Comparison of ENCODE assay signal across 8 cellular contexts in genomic region chr2:10036095-10036879, GRCh38. TPM values are rescaled to one million over a fixed set of nuclear protein-coding genes. Genes with fewer than 3 reads are reported as not detected.
DNase-seq lines count a peak whose midpoint lies in the region; ATAC-seq and TF ChIP-seq lines count a peak whose summit lies in the region.

No MANE protein-coding gene starts in this region.

- no peak for TF ChIP-seq EP300 in transverse colon (IDR thresholded peaks at IDR 0.05; ENCODE audit: low read depth)

- no peaks in the 10 kb centered on the region for H3K27me3 Mint-ChIP-seq in effector memory CD8-positive, alpha-beta T cell
- peaks cover 22% of the 10 kb centered on the region for H3K27me3 Mint-ChIP-seq in activated T-helper 1 cell treated with anti-CD3 and anti-CD28 coated beads, Interleukin-12 subunit alpha, Interleukin-12 subunit beta, Interleukin-2, Interleukin-4 antibody, amounts not matched to agents 30 ng/mL and 10 ng/mL and 1 ng/mL, durations not matched to agents 14 hours and 24 hours and 36 hours (ENCODE audit: insufficient read depth)

- no peaks in the 10 kb centered on the region for H3K27me3 ChIP-seq in DND-41 (ENCODE audit: insufficient read depth, low read length, poor library complexity)
- no peaks in the 10 kb centered on the region for H3K27me3 ChIP-seq in WERI-Rb-1 (ENCODE audit: insufficient read depth, low read depth, severe bottlenecking)
- no peaks in the 10 kb centered on the region for H3K27me3 ChIP-seq in transverse colon

- no peaks in the 10 kb centered on the region for H3K4me1 ChIP-seq in DND-41 (ENCODE audit: insufficient read depth, low read length)
- peaks cover 2% of the 10 kb centered on the region for H3K4me1 ChIP-seq in mucosa of descending colon (ENCODE audit: low read depth)
- H3K4me1 ChIP-seq in transverse colon = peaks cover 13 to 42% (median 26%) of the 10 kb centered on the region in 4 donors

- no peak overlapping the region for H3K27ac ChIP-seq in DND-41 (ENCODE audit: low read length)
- H3K27ac ChIP-seq in WERI-Rb-1 = no peak overlapping the region
- H3K27ac ChIP-seq in transverse colon = peak overlapping the region; percentile 18 to 91 (median 61)

- TF ChIP-seq POLR2A in transverse colon (IDR thresholded peaks at IDR 0.05) = no peak

- POLR2A ChIA-PET in HEK293T (lab: Yijun Ruan, JAX) = no interaction called here

- H3K4me3 ChIP-seq in DND-41 (ENCODE audit: low read depth in 1 of 2, low read length in 2 of 2) (no peak overlapping the region), WERI-Rb-1 (ENCODE audit: low read depth, low read length) (no peak overlapping the region), mucosa of descending colon (no peak overlapping the region), transverse colon (no peak overlapping the region)

- 63% methylated on average over 14 of the region's 14 CpGs; no CpG with 5 or more reads in 1 of the 2 donors for WGBS in transverse colon (ENCODE audit: low coverage in 1 of 2), 2 donors

- DNase-seq in DND-41 (peak; percentile 16), WERI-Rb-1 (no peak), mucosa of descending colon (peak; percentile 57 to 71 (median 59)), transverse colon (peak; percentile 64), HEK293T (ENCODE audit: extremely low spot score) (no peak)
- peak; percentile 43 to 47 (median 43) for DNase-seq in effector memory CD8-positive, alpha-beta T cell
- DNase-seq in activated T-helper 1 cell treated with anti-CD3 and anti-CD28 coated beads, Interleukin-12 subunit alpha, Interleukin-12 subunit beta, Interleukin-2, Interleukin-4 antibody, amounts not matched to agents 30 ng/mL and 10 ng/mL and 1 ng/mL, durations not matched to agents 14 hours and 24 hours and 36 hours (ENCODE audit: low spot score) = no peak

- no peaks in the 10 kb centered on the region for H3K9me3 Mint-ChIP-seq in effector memory CD8-positive, alpha-beta T cell
- H3K9me3 Mint-ChIP-seq in activated T-helper 1 cell treated with anti-CD3 and anti-CD28 coated beads, Interleukin-12 subunit alpha, Interleukin-12 subunit beta, Interleukin-2, Interleukin-4 antibody, amounts not matched to agents 30 ng/mL and 10 ng/mL and 1 ng/mL, durations not matched to agents 14 hours and 24 hours and 36 hours = no peaks in the 10 kb centered on the region

- H3K9ac ChIP-seq in DND-41 (ENCODE audit: low read depth, low read length) = no peak overlapping the region

- H3K79me2 ChIP-seq in DND-41 (ENCODE audit: insufficient read depth, low read length) = no peaks in the 10 kb centered on the region

- H3K4me3 Mint-ChIP-seq in effector memory CD8-positive, alpha-beta T cell = peak overlapping the region; percentile 59 to 65
- no peak overlapping the region for H3K4me3 Mint-ChIP-seq in activated T-helper 1 cell treated with anti-CD3 and anti-CD28 coated beads, Interleukin-12 subunit alpha, Interleukin-12 subunit beta, Interleukin-2, Interleukin-4 antibody, amounts not matched to agents 30 ng/mL and 10 ng/mL and 1 ng/mL, durations not matched to agents 14 hours and 24 hours and 36 hours

- H3K4me2 ChIP-seq in DND-41 (ENCODE audit: insufficient read depth, low read length) = no peak overlapping the region

- CTCF ChIA-PET in HEK293T (lab: Yijun Ruan, JAX) = interaction anchor here (0.6 to 0.7 kb wide), 2 partner anchors 92 to 499 kb away, joined by 3 to 4 read pairs; no protein-coding TSS in a partner anchor

- H3K27ac Mint-ChIP-seq in effector memory CD8-positive, alpha-beta T cell = peak overlapping the region; percentile 87 to 91
- no peak overlapping the region for H3K27ac Mint-ChIP-seq in activated T-helper 1 cell treated with anti-CD3 and anti-CD28 coated beads, Interleukin-12 subunit alpha, Interleukin-12 subunit beta, Interleukin-2, Interleukin-4 antibody, amounts not matched to agents 30 ng/mL and 10 ng/mL and 1 ng/mL, durations not matched to agents 14 hours and 24 hours and 36 hours

- no peak overlapping the region for H2AFZ ChIP-seq in DND-41 (ENCODE audit: low read depth, low read length)

- in situ Hi-C loops in transverse colon (cut with MboI; ENCODE audit: low pct_ligation_motif_present in 1 of 4, low pct_unique_long_range_greater_than_20kb in 1 of 4, low sequenced_read_pairs in 3 of 4) = no loop called here

- H3K36me3 ChIP-seq in DND-41 (ENCODE audit: insufficient read depth, low read length) (no peaks in the 10 kb centered on the region), WERI-Rb-1 (no peaks in the 10 kb centered on the region), mucosa of descending colon (ENCODE audit: low read depth) (no peaks in the 10 kb centered on the region), transverse colon (no peaks in the 10 kb centered on the region)

- intact Hi-C loops in mucosa of descending colon (cut with DNase I, micrococcal nuclease) = no loop called here
- intact Hi-C loops in transverse colon (cut with DNase I; ENCODE audit: low total_unique reads) = no loop called here
- intact Hi-C loops in activated T-helper 1 cell treated with anti-CD3 and anti-CD28 coated beads, Interleukin-12 subunit alpha, Interleukin-12 subunit beta, Interleukin-2, Interleukin-4 antibody, amounts not matched to agents 30 ng/mL and 10 ng/mL and 1 ng/mL, durations not matched to agents 14 hours and 24 hours and 36 hours (cut with micrococcal nuclease) = no loop called here

- H3K36me3 Mint-ChIP-seq in effector memory CD8-positive, alpha-beta T cell (ENCODE audit: insufficient read depth) = peaks cover 10% of the 10 kb centered on the region
- no peaks in the 10 kb centered on the region for H3K36me3 Mint-ChIP-seq in activated T-helper 1 cell treated with anti-CD3 and anti-CD28 coated beads, Interleukin-12 subunit alpha, Interleukin-12 subunit beta, Interleukin-2, Interleukin-4 antibody, amounts not matched to agents 30 ng/mL and 10 ng/mL and 1 ng/mL, durations not matched to agents 14 hours and 24 hours and 36 hours (ENCODE audit: low read depth)

- H3K9me3 ChIP-seq in DND-41 (ENCODE audit: insufficient read depth, low read length, severe bottlenecking) = no peaks in the 10 kb centered on the region
- H3K9me3 ChIP-seq in WERI-Rb-1 (ENCODE audit: severe bottlenecking) = no peaks in the 10 kb centered on the region
- H3K9me3 ChIP-seq in mucosa of descending colon = no peaks in the 10 kb centered on the region
- no peaks in the 10 kb centered on the region for H3K9me3 ChIP-seq in transverse colon

- TF ChIP-seq CTCF in DND-41 (IDR thresholded peaks at IDR 0.05; ENCODE audit: borderline replicate concordance, extremely low read depth, low read length, poor library complexity, severe bottlenecking) (peak; percentile 41), WERI-Rb-1 (IDR thresholded peaks at IDR 0.05; ENCODE audit: low read depth, low read length) (peak; percentile 71), mucosa of descending colon (IDR thresholded peaks at IDR 0.05) (no peak), transverse colon (IDR thresholded peaks at IDR 0.05) (peak; percentile 31 to 48 (median 43))

- ATAC-seq in DND-41 (ENCODE audit: insufficient read depth, low read depth) (peak; percentile 67), HG02759 (IDR thresholded peaks at IDR 0.05; ENCODE audit: unreplicated experiment) (peak; percentile 81), mucosa of descending colon (peak; percentile 69)
- peak; percentile 95 for ATAC-seq in effector memory CD8-positive, alpha-beta T cell (replicated peaks)

- peaks cover 20 to 21% of the 10 kb centered on the region in 2 donors for H3K4me1 Mint-ChIP-seq in effector memory CD8-positive, alpha-beta T cell (ENCODE audit: low read depth in 2 of 2)
- peaks cover 14% of the 10 kb centered on the region for H3K4me1 Mint-ChIP-seq in activated T-helper 1 cell treated with anti-CD3 and anti-CD28 coated beads, Interleukin-12 subunit alpha, Interleukin-12 subunit beta, Interleukin-2, Interleukin-4 antibody, amounts not matched to agents 30 ng/mL and 10 ng/mL and 1 ng/mL, durations not matched to agents 14 hours and 24 hours and 36 hours (ENCODE audit: low read depth)

- H4K20me1 ChIP-seq in DND-41 (ENCODE audit: insufficient read depth, low read length) = no peaks in the 10 kb centered on the region

TF ChIP-seq in HEK293T, 16 proteins besides CTCF, POLR2A, EP300 and RAD21:
- TF ChIP-seq, protein P1, sequence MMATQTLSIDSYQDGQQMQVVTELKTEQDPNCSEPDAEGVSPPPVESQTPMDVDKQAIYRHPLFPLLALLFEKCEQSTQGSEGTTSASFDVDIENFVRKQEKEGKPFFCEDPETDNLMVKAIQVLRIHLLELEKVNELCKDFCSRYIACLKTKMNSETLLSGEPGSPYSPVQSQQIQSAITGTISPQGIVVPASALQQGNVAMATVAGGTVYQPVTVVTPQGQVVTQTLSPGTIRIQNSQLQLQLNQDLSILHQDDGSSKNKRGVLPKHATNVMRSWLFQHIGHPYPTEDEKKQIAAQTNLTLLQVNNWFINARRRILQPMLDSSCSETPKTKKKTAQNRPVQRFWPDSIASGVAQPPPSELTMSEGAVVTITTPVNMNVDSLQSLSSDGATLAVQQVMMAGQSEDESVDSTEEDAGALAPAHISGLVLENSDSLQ (IDR thresholded peaks at IDR 0.05) = no peak
- no peak for TF ChIP-seq L3MBTL2 (conservative IDR thresholded peaks at IDR 0.05)

RNA-seq across cellular contexts. Expression of gene KLF11, which starts 7.1 kb away (rescaled TPM):
- 10 to 100 TPM in 2 of 3 donors, 1 to 10 TPM in 1; 5.9 to 34.7 (median 11.9) TPM for total RNA-seq in mucosa of descending colon
- total RNA-seq in transverse colon = 10 to 100 TPM in 2 of 4 donors, 1 to 10 TPM in 2; 6.6 to 17.0 (median 10.5) TPM
- 7.8 and 10.8 TPM in 2 replicates for total RNA-seq in activated T-helper 1 cell treated with anti-CD3 and anti-CD28 coated beads, Interleukin-12 subunit alpha, Interleukin-12 subunit beta, Interleukin-2, Interleukin-4 antibody, amounts not matched to agents 30 ng/mL and 10 ng/mL and 1 ng/mL, durations not matched to agents 14 hours and 24 hours and 36 hours

RNA-seq across cellular contexts. Expression of gene CYS1, which starts 43.9 kb away (rescaled TPM):
- total RNA-seq in mucosa of descending colon (1 to 10 TPM in 1 of 3 donors, under 1 TPM in 2; 0.58 to 5.1 (median 0.98) TPM), transverse colon (1 to 10 TPM; 1.1 to 7.4 (median 2.0) TPM)
- total RNA-seq in activated T-helper 1 cell treated with anti-CD3 and anti-CD28 coated beads, Interleukin-12 subunit alpha, Interleukin-12 subunit beta, Interleukin-2, Interleukin-4 antibody, amounts not matched to agents 30 ng/mL and 10 ng/mL and 1 ng/mL, durations not matched to agents 14 hours and 24 hours and 36 hours = 0.56 and 0.70 TPM in 2 replicates

Comparison
In these comparisons a context has a peak if more than half of its experiments do, and no peak if none do; other contexts are left out.
1. DNase-seq: peak in DND-41 (single experiment), effector memory CD8-positive, alpha-beta T cell (3 of 3), mucosa of descending colon (3 of 3) and transverse colon (single experiment); none in WERI-Rb-1 (single experiment), activated T-helper 1 cell treated with anti-CD3 and anti-CD28 coated beads, Interleukin-12 subunit alpha, Interleukin-12 subunit beta, Interleukin-2, Interleukin-4 antibody, amounts not matched to agents 30 ng/mL and 10 ng/mL and 1 ng/mL, durations not matched to agents 14 hours and 24 hours and 36 hours (single experiment) and HEK293T (single experiment).
2. H3K27ac ChIP-seq: peak in transverse colon (4 of 4); none in DND-41 (single experiment) and WERI-Rb-1 (single experiment).
3. Peak in every context shown above with its lines, with median percentiles within 50 percentile points of each other: ATAC-seq.